Comparison of ENCODE assay signal across 8 cellular contexts in genomic region chr2:232021881-232022280, GRCh38.
"Had no signal": no experiment of that assay in that cellular context is flagged by ENCODE, and none has a peak within 500 bp of the region (broad histone marks: within the 10 kb centered on the region; RNA-seq: fewer than 3 reads in every experiment).

No MANE protein-coding gene starts in this region.

- H3K4me3 Mint-ChIP-seq: HFFc6, IgD-negative memory B cell had no signal

- H3K9me3 Mint-ChIP-seq: HFFc6, IgD-negative memory B cell had no signal

- ATAC-seq: HCT116 had no signal

- H3K9me3 ChIP-seq: HAP-1 had no signal

- H3K27me3 Mint-ChIP-seq: IgD-negative memory B cell had no signal

- H3K4me3 ChIP-seq: HAP-1 had no signal

- H3K27ac ChIP-seq: HL-60 had no signal

- DNase-seq: GOT3, H7, HFFc6, KBM-7 had no signal

- H3K27ac Mint-ChIP-seq: HFFc6, IgD-negative memory B cell had no signal
